ENCODE assay signal across 21 cellular contexts in genomic region chr22:44274918-44275665, GRCh38. TPM values are rescaled to one million over a fixed set of nuclear protein-coding genes. Genes with fewer than 3 reads are reported as not detected.
DNase-seq lines count a peak whose midpoint lies in the region; ATAC-seq and TF ChIP-seq lines count a peak whose summit lies in the region.
"Had no signal": no experiment of that assay in that cellular context is flagged by ENCODE, and none has a peak within 500 bp of the region (broad histone marks: within the 10 kb centered on the region; RNA-seq: fewer than 3 reads in every experiment).

No MANE protein-coding gene starts in this region.

- H3K4me3 ChIP-seq in H7 (ENCODE audit: insufficient read depth, low read depth, low read length) (no peak overlapping the region), mucosa of descending colon (no peak overlapping the region), upper lobe of right lung (no peak overlapping the region)
- H3K4me3 ChIP-seq: A549, MG63 had no signal

- H3K4me1 ChIP-seq in mucosa of descending colon (ENCODE audit: low read depth), result no peaks in the 10 kb centered on the region
- no peaks in the 10 kb centered on the region for H3K4me1 ChIP-seq in upper lobe of right lung
- H3K4me1 ChIP-seq: A549 had no signal

- H3K27ac ChIP-seq in upper lobe of right lung, result no peak overlapping the region
- H3K27ac ChIP-seq: A549, C4-2B, RWPE1 had no signal

- POLR2A ChIA-PET in T-cell (lab: Charles Lee), result no interaction called here

- H3K27ac Mint-ChIP-seq in chondrocyte (ENCODE audit: unreplicated experiment), result no peak overlapping the region
- H3K27ac Mint-ChIP-seq in T-cell, result no peak overlapping the region

- H3K9me3 ChIP-seq in mucosa of descending colon, result no peaks in the 10 kb centered on the region
- H3K9me3 ChIP-seq in upper lobe of right lung, result no peaks in the 10 kb centered on the region
- H3K9me3 ChIP-seq: A549, MG63, SK-N-SH had no signal

- intact Hi-C loops in mucosa of descending colon (cut with DNase I, micrococcal nuclease) (no loop called here), upper lobe of right lung (cut with DNase I) (no loop called here)

- H3K4me1 Mint-ChIP-seq in chondrocyte (ENCODE audit: low read depth) (peaks cover 20% of the 10 kb centered on the region), T-cell (no peaks in the 10 kb centered on the region)

- H3K36me3 ChIP-seq in H7 (replicated peaks; ENCODE audit: control insufficient read depth, insufficient read depth, low read length) (no peaks in the 10 kb centered on the region), mucosa of descending colon (ENCODE audit: low read depth) (no peaks in the 10 kb centered on the region), upper lobe of right lung (no peaks in the 10 kb centered on the region)

- no peaks in the 10 kb centered on the region for H3K9me3 Mint-ChIP-seq in chondrocyte (ENCODE audit: low read depth)
- no peaks in the 10 kb centered on the region for H3K9me3 Mint-ChIP-seq in T-cell
- H3K9me3 Mint-ChIP-seq: H9 had no signal

- TF ChIP-seq CTCF in chondrocyte (IDR thresholded peaks at IDR 0.05), result no peak
- TF ChIP-seq CTCF in mucosa of descending colon (IDR thresholded peaks at IDR 0.05), result no peak
- no peak for TF ChIP-seq CTCF in upper lobe of right lung (IDR thresholded peaks at IDR 0.05)

- ATAC-seq in mucosa of descending colon, result no peak
- ATAC-seq in upper lobe of right lung, result no peak
- ATAC-seq in T-cell (replicated peaks in 1 of 4), result no peak
- no peak for ATAC-seq in GM21528 (IDR thresholded peaks at IDR 0.05; ENCODE audit: low FRiP score, unreplicated experiment)
- ATAC-seq: A549 had no signal

- H3K27me3 Mint-ChIP-seq in chondrocyte (ENCODE audit: low read depth), result peaks cover 18% of the 10 kb centered on the region
- peaks cover 5 to 11% of the 10 kb centered on the region in 2 donors for H3K27me3 Mint-ChIP-seq in T-cell

- CTCF ChIA-PET in T-cell (lab: Charles Lee), result no interaction called here

- peak; percentile 22 for DNase-seq in H7
- DNase-seq in chondrocyte (ENCODE audit: low spot score), result peak; percentile 55
- peak in 2 of 3 donors; percentile 6 to 27 for DNase-seq in mucosa of descending colon
- DNase-seq in upper lobe of right lung, result peak; percentile 56
- DNase-seq in T-cell, result no peak
- DNase-seq in iPS-NIHi11 (ENCODE audit: low spot score), result no peak
- DNase-seq: DMS153, DND-41, H9, KG1, MG63, NCI-H1105 treated with DMSO at 0.1 percent for 48 hours, NCI-H2029, NCI-H446, NCI-H524 treated with DMSO at 0.1 percent for 48 hours, SHP77 treated with DMSO at 0.1 percent for 48 hours, SK-N-SH had no signal

- no peak overlapping the region for H3K4me3 Mint-ChIP-seq in chondrocyte (ENCODE audit: unreplicated experiment)
- no peak overlapping the region for H3K4me3 Mint-ChIP-seq in T-cell
- H3K4me3 Mint-ChIP-seq: H9 had no signal

- H3K36me3 Mint-ChIP-seq in chondrocyte (ENCODE audit: low read depth), result peaks cover 9% of the 10 kb centered on the region
- no peaks in the 10 kb centered on the region for H3K36me3 Mint-ChIP-seq in T-cell

- H3K27me3 ChIP-seq in H7 (ENCODE audit: control insufficient read depth, insufficient read depth, low read length), result no peaks in the 10 kb centered on the region
- peaks cover 5% of the 10 kb centered on the region for H3K27me3 ChIP-seq in upper lobe of right lung
- H3K27me3 ChIP-seq: MG63 had no signal

RNA-seq across cellular contexts. Expression of gene SHISAL1, which starts 37.7 kb away (rescaled TPM):
- total RNA-seq in H7 (2014; rRNA removed; shearing (Covaris generic)), result 1.3 and 2.9 TPM in 2 replicates
- total RNA-seq in chondrocyte (7.5 to 20.9 TPM (median 8.3 TPM) in 3 replicates), mucosa of descending colon (10 to 100 TPM in 1 of 3 donors, 1 to 10 TPM in 1, under 1 TPM in 1; 0.38 to 34.3 (median 1.1) TPM), upper lobe of right lung (1.0 TPM), T-cell (under 1 TPM in 2 of 5 donors, not detected in 3; 0.03 to 0.06 TPM)

Comparison
In these comparisons a context has a peak if more than half of its experiments do, and no peak if none do; other contexts are left out.
1. DNase-seq: peak in H7 (single experiment), chondrocyte (single experiment), mucosa of descending colon (2 of 3) and upper lobe of right lung (single experiment); none in T-cell (0 of 34) and iPS-NIHi11 (single experiment).